12 cellular contexts compared by ENCODE assay signal in genomic region chr2:176123483-176123843, GRCh38. TPM values are rescaled to one million over a fixed set of nuclear protein-coding genes. Genes with fewer than 3 reads are reported as not detected.
DNase-seq lines count a peak whose midpoint lies in the region; ATAC-seq and TF ChIP-seq lines count a peak whose summit lies in the region.
"Had no signal": no experiment of that assay in that cellular context is flagged by ENCODE, and none has a peak within 500 bp of the region (broad histone marks: within the 10 kb centered on the region; RNA-seq: fewer than 3 reads in every experiment).

No MANE protein-coding gene starts in this region.

- no peak overlapping the region for H3K27ac Mint-ChIP-seq in dendritic cell treated with granulocyte-macrophage colony-stimulating factor and Interleukin-4, amounts not matched to agents 40 ng/mL and 50 ng/mL, for 4 days

- CTCF ChIA-PET in A673 (lab: Charles Lee), result no interaction called here

- POLR2A ChIA-PET in A673 (lab: Charles Lee; ENCODE audit: low non-redundant PET), result no interaction called here

- H3K9me3 Mint-ChIP-seq in dendritic cell treated with granulocyte-macrophage colony-stimulating factor and Interleukin-4, amounts not matched to agents 40 ng/mL and 50 ng/mL, for 4 days, result no peaks in the 10 kb centered on the region

- no peaks in the 10 kb centered on the region for H3K9me2 ChIP-seq in GM23248 (ENCODE audit: insufficient read depth)
- no peaks in the 10 kb centered on the region for H3K9me2 ChIP-seq in neural cell (ENCODE audit: insufficient read depth, low read length)

- peaks cover 66% of the 10 kb centered on the region for H3K4me1 ChIP-seq in A673 (ENCODE audit: insufficient read depth, low read length, poor library complexity, severe bottlenecking)
- H3K4me1 ChIP-seq in GM23248 (ENCODE audit: insufficient read depth), result peaks cover 20% of the 10 kb centered on the region

- H4K20me1 ChIP-seq in GM23248 (ENCODE audit: insufficient read depth), result no peaks in the 10 kb centered on the region
- no peaks in the 10 kb centered on the region for H4K20me1 ChIP-seq in neural cell (ENCODE audit: insufficient read depth)

- H3K9ac ChIP-seq in GM23248 (peak overlapping the region; percentile 73), neural cell (ENCODE audit: low read length) (no peak overlapping the region)

- H2AFZ ChIP-seq in GM23248 (peak overlapping the region; percentile 68; the same call in 1 of the 2 replicates), neural cell (ENCODE audit: low read depth, low read length) (no peak overlapping the region)

- peaks cover 28% of the 10 kb centered on the region for H3F3A ChIP-seq in GM23248 (ENCODE audit: insufficient read depth)
- no peaks in the 10 kb centered on the region for H3F3A ChIP-seq in neural cell (ENCODE audit: insufficient read depth, low read length, poor library complexity, severe bottlenecking)

- H3K27me3 Mint-ChIP-seq in dendritic cell treated with granulocyte-macrophage colony-stimulating factor and Interleukin-4, amounts not matched to agents 40 ng/mL and 50 ng/mL, for 4 days, result peaks cover 93% of the 10 kb centered on the region

- intact Hi-C loops in A673 (cut with micrococcal nuclease; ENCODE audit: unreplicated experiment), result loop anchor here (10.0 kb wide), 1 partner anchor 1631 kb away; no protein-coding TSS in a partner anchor
- intact Hi-C loops in dendritic cell treated with granulocyte-macrophage colony-stimulating factor and Interleukin-4, amounts not matched to agents 40 ng/mL and 50 ng/mL, for 4 days (cut with micrococcal nuclease), result no loop called here

- TF ChIP-seq CTCF in A673 (conservative IDR thresholded peaks at IDR 0.05; ENCODE audit: low read depth, low read length) (no peak), neural cell (IDR thresholded peaks at IDR 0.05; ENCODE audit: poor library complexity, severe bottlenecking) (no peak)

- H3K4me3 Mint-ChIP-seq in dendritic cell treated with granulocyte-macrophage colony-stimulating factor and Interleukin-4, amounts not matched to agents 40 ng/mL and 50 ng/mL, for 4 days, result peak overlapping the region; percentile 59

- H3K36me3 Mint-ChIP-seq in dendritic cell treated with granulocyte-macrophage colony-stimulating factor and Interleukin-4, amounts not matched to agents 40 ng/mL and 50 ng/mL, for 4 days (ENCODE audit: low read depth), result no peaks in the 10 kb centered on the region

- 68% methylated on average over 16 of the region's 16 CpGs for WGBS in GM23248 (ENCODE audit: low coverage in 1 of 2, low lambda C conversion rate in 2 of 2, missing lambda C conversion rate in 2 of 2), 2 experiments

- no TSS peak for BruUV-seq in A673 (replicated peaks; lab: Mats Ljungman, UMichigan)

- TF ChIP-seq RAD21 in neural cell (conservative IDR thresholded peaks at IDR 0.05), result no peak

- H3K4me2 ChIP-seq in GM23248 (ENCODE audit: unreplicated experiment) (peak overlapping the region; percentile 56), neural cell (ENCODE audit: low read length) (no peak overlapping the region)

- H3K4me1 Mint-ChIP-seq in dendritic cell treated with granulocyte-macrophage colony-stimulating factor and Interleukin-4, amounts not matched to agents 40 ng/mL and 50 ng/mL, for 4 days (ENCODE audit: low read depth), result peaks cover 35% of the 10 kb centered on the region

- no peaks in the 10 kb centered on the region for H3K9me3 ChIP-seq in A673 (ENCODE audit: low read depth, low read length, poor library complexity, severe bottlenecking)
- no peaks in the 10 kb centered on the region for H3K9me3 ChIP-seq in GM23248 (ENCODE audit: low read depth)
- peaks cover 3% of the 10 kb centered on the region for H3K9me3 ChIP-seq in neural cell (ENCODE audit: low read length)

- in situ Hi-C loops in GM23248 (cut with MboI), result loop anchor here (10.0 to 25.0 kb wide), 2 partner anchors 701 to 1614 kb away; no protein-coding TSS in a partner anchor

- DNase-seq in A673 (ENCODE audit: low spot score) (no peak), GM23248 (no peak), kidney tubule cell (ENCODE audit: low spot score) (no peak), NCI-H1417 treated with DMSO at 0.1 percent for 48 hours (lab: John Stamatoyannopoulos, UW) (no peak)
- no peak for DNase-seq in activated CD4-positive, CD25-positive, alpha-beta regulatory T cell treated with anti-CD3 and anti-CD28 coated beads, Interleukin-2, amount 50 U/mL, for 72 hours
- DNase-seq: effector CD4-positive, alpha-beta T cell; NCI-H1105 treated with DMSO at 0.1 percent for 48 hours; NCI-H774 had no signal

- no peak for TF ChIP-seq EP300 in neural cell (conservative IDR thresholded peaks at IDR 0.05; ENCODE audit: poor library complexity, severe bottlenecking)

- H3K27ac ChIP-seq in A673 (ENCODE audit: low read depth, low read length, poor library complexity, severe bottlenecking) (peak overlapping the region; percentile 98), GM23248 (no peak overlapping the region), neural cell (ENCODE audit: low read length) (no peak overlapping the region)

- ATAC-seq in HG03039 (IDR thresholded peaks at IDR 0.05; ENCODE audit: unreplicated experiment), result no peak

- H3K79me2 ChIP-seq in GM23248 (ENCODE audit: insufficient read depth), result peaks cover 66% of the 10 kb centered on the region
- no peaks in the 10 kb centered on the region for H3K79me2 ChIP-seq in neural cell (replicated peaks; ENCODE audit: insufficient read depth, low read length)

- peak overlapping the region; percentile 71 for H3K4me3 ChIP-seq in A673 (ENCODE audit: low read depth, low read length, poor library complexity, severe bottlenecking)
- H3K4me3 ChIP-seq in GM23248, result peak overlapping the region; percentile 70
- peak overlapping the region; percentile 59 for H3K4me3 ChIP-seq in neural cell (ENCODE audit: low read length)

- H3K36me3 ChIP-seq in A673 (ENCODE audit: insufficient read depth, low read length, poor library complexity, severe bottlenecking), result peaks cover 53% of the 10 kb centered on the region
- H3K36me3 ChIP-seq in GM23248 (ENCODE audit: low read depth), result peaks cover 10% of the 10 kb centered on the region; the same call in 1 of the 2 replicates
- no peaks in the 10 kb centered on the region for H3K36me3 ChIP-seq in neural cell (ENCODE audit: insufficient read depth, low read length)

- H3K27me3 ChIP-seq in A673 (replicated peaks; ENCODE audit: insufficient read depth, low read depth, low read length, poor library complexity), result no peaks in the 10 kb centered on the region
- no peaks in the 10 kb centered on the region for H3K27me3 ChIP-seq in GM23248 (replicated peaks; ENCODE audit: insufficient read depth)
- H3K27me3 ChIP-seq in neural cell (ENCODE audit: insufficient read depth, low read depth, low read length), result peaks cover 99% of the 10 kb centered on the region

TF ChIP-seq in neural cell, 6 proteins besides CTCF, POLR2A, EP300 and RAD21:
- TF ChIP-seq SMC3 (conservative IDR thresholded peaks at IDR 0.05; ENCODE audit: poor library complexity) (no peak), EZH2 (IDR thresholded peaks at IDR 0.05; ENCODE audit: borderline replicate concordance, insufficient read depth, low read length, poor library complexity, severe bottlenecking) (peak; percentile 65), TAF1 (IDR thresholded peaks at IDR 0.05; ENCODE audit: low read depth) (no peak)

RNA-seq across cellular contexts. Expression of gene HOXD9, which starts 0.9 kb away (rescaled TPM):
- 63.0 and 64.9 TPM in 2 replicates for total RNA-seq in A673 (2021)
- 4.2 and 7.0 TPM in 2 replicates for total RNA-seq in GM23248 (2014; rRNA removed; shearing (Covaris generic))
- polyA plus RNA-seq in GM23248 (2016; fragmentation: Nextera tagmentation; extraction: Ambion mirVana), result 5.7 and 7.2 TPM in 2 replicates
- polyA plus RNA-seq in neural cell, result not detected in 2 replicates
- not detected in 2 replicates for polyA minus RNA-seq in neural cell

RNA-seq across cellular contexts. Expression of gene HOXD8, which starts 6.0 kb away (rescaled TPM):
- 56.8 and 61.9 TPM in 2 replicates for total RNA-seq in A673 (2021)
- total RNA-seq in GM23248 (2014; rRNA removed; shearing (Covaris generic)), result 23.4 and 27.8 TPM in 2 replicates
- 18.0 and 19.7 TPM in 2 replicates for polyA plus RNA-seq in GM23248 (2016; fragmentation: Nextera tagmentation; extraction: Ambion mirVana)
- not detected in 2 replicates for polyA plus RNA-seq in neural cell
- polyA minus RNA-seq in neural cell, result not detected in 2 replicates

RNA-seq across cellular contexts. Expression of gene HOXD10, which starts 6.9 kb away (rescaled TPM):
- total RNA-seq in A673 (2021), result 88.6 and 98.3 TPM in 2 replicates
- 17.2 and 23.5 TPM in 2 replicates for total RNA-seq in GM23248 (2014; rRNA removed; shearing (Covaris generic))
- polyA plus RNA-seq in GM23248 (2016; fragmentation: Nextera tagmentation; extraction: Ambion mirVana) (10.9 and 16.0 TPM in 2 replicates), neural cell (not detected in 2 replicates)
- not detected in 2 replicates for polyA minus RNA-seq in neural cell

RNA-seq across cellular contexts. Expression of gene HOXD11, which starts 16.4 kb away (rescaled TPM):
- 107 and 123 TPM in 2 replicates for total RNA-seq in A673 (2021)
- total RNA-seq in GM23248 (2014; rRNA removed; shearing (Covaris generic)), result 28.4 and 31.6 TPM in 2 replicates
- polyA plus RNA-seq in GM23248 (2016; fragmentation: Nextera tagmentation; extraction: Ambion mirVana) (27.7 and 30.0 TPM in 2 replicates), neural cell (not detected in 2 replicates)
- not detected in 2 replicates for polyA minus RNA-seq in neural cell
- total RNA-seq: subcutaneous adipose tissue had no signal

RNA-seq across cellular contexts. Expression of gene HOXD12, which starts 23.9 kb away (rescaled TPM):
- 0.58 and 0.72 TPM in 2 replicates for total RNA-seq in A673 (2021)
- total RNA-seq in GM23248 (2014; rRNA removed; shearing (Covaris generic)), result 0.22 TPM in 1 of 2 replicates, not detected in the other
- polyA plus RNA-seq in GM23248 (2016; fragmentation: Nextera tagmentation; extraction: Ambion mirVana), result 0.14 and 0.19 TPM in 2 replicates
- polyA plus RNA-seq in neural cell, result not detected in 2 replicates
- not detected in 2 replicates for polyA minus RNA-seq in neural cell
- total RNA-seq: subcutaneous adipose tissue had no signal
